1 cellular context compared by ENCODE assay signal in the genomic region with DNA sequence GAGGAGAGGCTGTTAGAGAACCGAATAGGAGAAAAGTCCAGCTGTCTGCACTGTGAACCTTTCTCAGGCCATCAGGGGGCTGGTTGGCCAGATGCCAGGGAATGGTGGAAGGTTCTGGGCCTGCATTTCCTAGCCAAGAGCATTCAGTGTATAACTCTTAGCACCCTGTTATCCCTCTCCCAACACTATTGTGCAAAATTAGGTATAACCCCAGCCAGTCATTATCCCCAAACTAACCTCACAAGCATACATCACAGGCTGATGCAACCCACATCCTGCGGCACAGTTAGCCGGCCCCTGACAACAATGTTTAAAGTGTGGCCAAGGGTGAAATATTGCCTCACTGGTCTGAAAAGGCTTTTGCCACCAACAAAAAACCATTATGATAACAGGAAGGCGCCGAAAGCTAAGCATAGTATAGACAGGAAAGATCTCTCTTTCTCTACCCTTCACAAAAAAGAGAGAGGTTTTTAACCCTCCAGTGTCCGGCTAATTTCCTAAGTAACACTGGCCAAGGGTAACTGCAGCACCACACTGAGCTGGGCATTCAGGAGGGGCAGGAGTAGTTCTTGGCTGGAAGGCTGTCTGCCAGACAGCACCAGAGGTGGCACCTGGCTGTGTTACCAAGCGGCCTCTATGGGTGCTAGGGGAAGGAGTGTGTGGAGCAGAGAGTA.
TF ChIP-seq lines count a peak whose summit lies in the region.

No MANE protein-coding gene starts in this region.

TF ChIP-seq in HepG2, 621 proteins besides CTCF, POLR2A, EP300 and RAD21 (continued from another document and continues in another):
- TF ChIP-seq, protein P1, sequence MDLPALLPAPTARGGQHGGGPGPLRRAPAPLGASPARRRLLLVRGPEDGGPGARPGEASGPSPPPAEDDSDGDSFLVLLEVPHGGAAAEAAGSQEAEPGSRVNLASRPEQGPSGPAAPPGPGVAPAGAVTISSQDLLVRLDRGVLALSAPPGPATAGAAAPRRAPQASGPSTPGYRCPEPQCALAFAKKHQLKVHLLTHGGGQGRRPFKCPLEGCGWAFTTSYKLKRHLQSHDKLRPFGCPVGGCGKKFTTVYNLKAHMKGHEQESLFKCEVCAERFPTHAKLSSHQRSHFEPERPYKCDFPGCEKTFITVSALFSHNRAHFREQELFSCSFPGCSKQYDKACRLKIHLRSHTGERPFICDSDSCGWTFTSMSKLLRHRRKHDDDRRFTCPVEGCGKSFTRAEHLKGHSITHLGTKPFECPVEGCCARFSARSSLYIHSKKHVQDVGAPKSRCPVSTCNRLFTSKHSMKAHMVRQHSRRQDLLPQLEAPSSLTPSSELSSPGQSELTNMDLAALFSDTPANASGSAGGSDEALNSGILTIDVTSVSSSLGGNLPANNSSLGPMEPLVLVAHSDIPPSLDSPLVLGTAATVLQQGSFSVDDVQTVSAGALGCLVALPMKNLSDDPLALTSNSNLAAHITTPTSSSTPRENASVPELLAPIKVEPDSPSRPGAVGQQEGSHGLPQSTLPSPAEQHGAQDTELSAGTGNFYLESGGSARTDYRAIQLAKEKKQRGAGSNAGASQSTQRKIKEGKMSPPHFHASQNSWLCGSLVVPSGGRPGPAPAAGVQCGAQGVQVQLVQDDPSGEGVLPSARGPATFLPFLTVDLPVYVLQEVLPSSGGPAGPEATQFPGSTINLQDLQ (CRISPR knock-in tag; IDR thresholded peaks at IDR 0.05) = no peak
- TF ChIP-seq NRL (CRISPR knock-in tag; IDR thresholded peaks at IDR 0.05; ENCODE audit: borderline replicate concordance) (no peak), ZNF550 (CRISPR knock-in tag; IDR thresholded peaks at IDR 0.05; ENCODE audit: borderline replicate concordance) (no peak), U2AF1 (optimal IDR thresholded peaks at IDR 0.05; ENCODE audit: low read depth, low read length) (no peak), ZNF124 (CRISPR knock-in tag; IDR thresholded peaks at IDR 0.05) (0 out of 2 replicates have a peak, but pooled peaks have one; percentile 43), SP2 (CRISPR knock-in tag; IDR thresholded peaks at IDR 0.05) (no peak), SMAD1 (CRISPR knock-in tag; IDR thresholded peaks at IDR 0.05; ENCODE audit: borderline replicate concordance, low read depth) (no peak), ZNF143 (CRISPR knock-in tag; IDR thresholded peaks at IDR 0.05) (no peak), ZNF253 (CRISPR knock-in tag; IDR thresholded peaks at IDR 0.05; ENCODE audit: borderline replicate concordance) (no peak), ZNF510 (CRISPR knock-in tag; IDR thresholded peaks at IDR 0.05; ENCODE audit: low read depth) (no peak), ZNF557 (CRISPR knock-in tag; IDR thresholded peaks at IDR 0.05) (peak; percentile 88), ZBTB8A (CRISPR knock-in tag; IDR thresholded peaks at IDR 0.05; ENCODE audit: borderline replicate concordance, low read depth) (no peak), DNMT1 (CRISPR knock-in tag; IDR thresholded peaks at IDR 0.05) (no peak), ZNF546 (CRISPR knock-in tag; conservative IDR thresholded peaks at IDR 0.05) (no peak; the same call in 1 of the 2 replicates), ZEB1 (IDR thresholded peaks at IDR 0.05; ENCODE audit: insufficient replicate concordance, low read depth) (peak; percentile 60), PATZ1 (CRISPR knock-in tag; IDR thresholded peaks at IDR 0.05) (peak; percentile 29; the same call in 1 of the 2 replicates), ZNF460 (CRISPR knock-in tag; IDR thresholded peaks at IDR 0.05; ENCODE audit: borderline replicate concordance) (no peak; the same call in 1 of the 2 replicates), HNF4G (IDR thresholded peaks at IDR 0.05; ENCODE audit: borderline replicate concordance, low read depth, low read length) (no peak; the same call in 1 of the 2 replicates), HNF4G (CRISPR knock-in tag; IDR thresholded peaks at IDR 0.05; ENCODE audit: borderline replicate concordance, low read depth) (peak; percentile 51; the same call in 1 of the 2 replicates), XBP1 (CRISPR knock-in tag; IDR thresholded peaks at IDR 0.05) (no peak), HOXA3 (CRISPR knock-in tag; IDR thresholded peaks at IDR 0.05) (peak; percentile 84), SP140L (CRISPR knock-in tag; IDR thresholded peaks at IDR 0.05; ENCODE audit: borderline replicate concordance) (no peak), MIXL1 (CRISPR knock-in tag; IDR thresholded peaks at IDR 0.05) (peak; percentile 86), ZNF17 (CRISPR knock-in tag; IDR thresholded peaks at IDR 0.05) (no peak), MXI1 (IDR thresholded peaks at IDR 0.05; ENCODE audit: borderline replicate concordance, low read depth, low read length) (no peak), ZNF329 (CRISPR knock-in tag; IDR thresholded peaks at IDR 0.05; ENCODE audit: low read depth) (no peak), KLF12 (CRISPR knock-in tag; IDR thresholded peaks at IDR 0.05; ENCODE audit: borderline replicate concordance) (no peak), NPAS2 (CRISPR knock-in tag; IDR thresholded peaks at IDR 0.05; ENCODE audit: borderline replicate concordance) (no peak), ZNF543 (CRISPR knock-in tag; IDR thresholded peaks at IDR 0.05) (peak; percentile 76; the same call in 1 of the 2 replicates), PHF20 (CRISPR knock-in tag; IDR thresholded peaks at IDR 0.05) (peak; percentile 52), SP1 (IDR thresholded peaks at IDR 0.05) (no peak), SP1 (CRISPR knock-in tag; IDR thresholded peaks at IDR 0.05) (no peak), PHF8 (CRISPR knock-in tag; IDR thresholded peaks at IDR 0.05) (peak; percentile 24; the same call in 1 of the 2 replicates), KMT2B (CRISPR knock-in tag; IDR thresholded peaks at IDR 0.05) (no peak; the same call in 1 of the 2 replicates), ZNF574 (CRISPR knock-in tag; IDR thresholded peaks at IDR 0.05) (peak; percentile 67), CHD2 (IDR thresholded peaks at IDR 0.05; ENCODE audit: low read depth, low read length) (no peak)
- TF ChIP-seq, protein P2, sequence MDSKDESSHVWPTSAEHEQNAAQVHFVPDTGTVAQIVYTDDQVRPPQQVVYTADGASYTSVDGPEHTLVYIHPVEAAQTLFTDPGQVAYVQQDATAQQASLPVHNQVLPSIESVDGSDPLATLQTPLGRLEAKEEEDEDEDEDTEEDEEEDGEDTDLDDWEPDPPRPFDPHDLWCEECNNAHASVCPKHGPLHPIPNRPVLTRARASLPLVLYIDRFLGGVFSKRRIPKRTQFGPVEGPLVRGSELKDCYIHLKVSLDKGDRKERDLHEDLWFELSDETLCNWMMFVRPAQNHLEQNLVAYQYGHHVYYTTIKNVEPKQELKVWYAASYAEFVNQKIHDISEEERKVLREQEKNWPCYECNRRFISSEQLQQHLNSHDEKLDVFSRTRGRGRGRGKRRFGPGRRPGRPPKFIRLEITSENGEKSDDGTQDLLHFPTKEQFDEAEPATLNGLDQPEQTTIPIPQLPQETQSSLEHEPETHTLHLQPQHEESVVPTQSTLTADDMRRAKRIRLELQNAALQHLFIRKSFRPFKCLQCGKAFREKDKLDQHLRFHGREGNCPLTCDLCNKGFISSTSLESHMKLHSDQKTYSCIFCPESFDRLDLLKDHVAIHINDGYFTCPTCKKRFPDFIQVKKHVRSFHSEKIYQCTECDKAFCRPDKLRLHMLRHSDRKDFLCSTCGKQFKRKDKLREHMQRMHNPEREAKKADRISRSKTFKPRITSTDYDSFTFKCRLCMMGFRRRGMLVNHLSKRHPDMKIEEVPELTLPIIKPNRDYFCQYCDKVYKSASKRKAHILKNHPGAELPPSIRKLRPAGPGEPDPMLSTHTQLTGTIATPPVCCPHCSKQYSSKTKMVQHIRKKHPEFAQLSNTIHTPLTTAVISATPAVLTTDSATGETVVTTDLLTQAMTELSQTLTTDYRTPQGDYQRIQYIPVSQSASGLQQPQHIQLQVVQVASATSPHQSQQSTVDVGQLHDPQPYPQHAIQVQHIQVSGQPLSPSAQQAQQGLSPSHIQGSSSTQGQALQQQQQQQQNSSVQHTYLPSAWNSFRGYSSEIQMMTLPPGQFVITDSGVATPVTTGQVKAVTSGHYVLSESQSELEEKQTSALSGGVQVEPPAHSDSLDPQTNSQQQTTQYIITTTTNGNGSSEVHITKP (CRISPR knock-in tag; IDR thresholded peaks at IDR 0.05; ENCODE audit: low read depth) = no peak
- TF ChIP-seq, protein P3, sequence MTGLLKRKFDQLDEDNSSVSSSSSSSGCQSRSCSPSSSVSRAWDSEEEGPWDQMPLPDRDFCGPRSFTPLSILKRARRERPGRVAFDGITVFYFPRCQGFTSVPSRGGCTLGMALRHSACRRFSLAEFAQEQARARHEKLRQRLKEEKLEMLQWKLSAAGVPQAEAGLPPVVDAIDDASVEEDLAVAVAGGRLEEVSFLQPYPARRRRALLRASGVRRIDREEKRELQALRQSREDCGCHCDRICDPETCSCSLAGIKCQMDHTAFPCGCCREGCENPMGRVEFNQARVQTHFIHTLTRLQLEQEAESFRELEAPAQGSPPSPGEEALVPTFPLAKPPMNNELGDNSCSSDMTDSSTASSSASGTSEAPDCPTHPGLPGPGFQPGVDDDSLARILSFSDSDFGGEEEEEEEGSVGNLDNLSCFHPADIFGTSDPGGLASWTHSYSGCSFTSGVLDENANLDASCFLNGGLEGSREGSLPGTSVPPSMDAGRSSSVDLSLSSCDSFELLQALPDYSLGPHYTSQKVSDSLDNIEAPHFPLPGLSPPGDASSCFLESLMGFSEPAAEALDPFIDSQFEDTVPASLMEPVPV (CRISPR knock-in tag; IDR thresholded peaks at IDR 0.05) = no peak
- TF ChIP-seq, protein P4, sequence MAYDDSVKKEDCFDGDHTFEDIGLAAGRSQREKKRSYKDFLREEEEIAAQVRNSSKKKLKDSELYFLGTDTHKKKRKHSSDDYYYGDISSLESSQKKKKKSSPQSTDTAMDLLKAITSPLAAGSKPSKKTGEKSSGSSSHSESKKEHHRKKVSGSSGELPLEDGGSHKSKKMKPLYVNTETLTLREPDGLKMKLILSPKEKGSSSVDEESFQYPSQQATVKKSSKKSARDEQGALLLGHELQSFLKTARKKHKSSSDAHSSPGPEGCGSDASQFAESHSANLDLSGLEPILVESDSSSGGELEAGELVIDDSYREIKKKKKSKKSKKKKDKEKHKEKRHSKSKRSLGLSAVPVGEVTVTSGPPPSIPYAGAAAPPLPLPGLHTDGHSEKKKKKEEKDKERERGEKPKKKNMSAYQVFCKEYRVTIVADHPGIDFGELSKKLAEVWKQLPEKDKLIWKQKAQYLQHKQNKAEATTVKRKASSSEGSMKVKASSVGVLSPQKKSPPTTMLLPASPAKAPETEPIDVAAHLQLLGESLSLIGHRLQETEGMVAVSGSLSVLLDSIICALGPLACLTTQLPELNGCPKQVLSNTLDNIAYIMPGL (CRISPR knock-in tag; IDR thresholded peaks at IDR 0.05; ENCODE audit: borderline replicate concordance in 1 of 2, low read depth in 1 of 2) = peak in 1 of 2 experiments; percentile 44; a peak in 2 of 4 replicates
- TF ChIP-seq, protein P5, sequence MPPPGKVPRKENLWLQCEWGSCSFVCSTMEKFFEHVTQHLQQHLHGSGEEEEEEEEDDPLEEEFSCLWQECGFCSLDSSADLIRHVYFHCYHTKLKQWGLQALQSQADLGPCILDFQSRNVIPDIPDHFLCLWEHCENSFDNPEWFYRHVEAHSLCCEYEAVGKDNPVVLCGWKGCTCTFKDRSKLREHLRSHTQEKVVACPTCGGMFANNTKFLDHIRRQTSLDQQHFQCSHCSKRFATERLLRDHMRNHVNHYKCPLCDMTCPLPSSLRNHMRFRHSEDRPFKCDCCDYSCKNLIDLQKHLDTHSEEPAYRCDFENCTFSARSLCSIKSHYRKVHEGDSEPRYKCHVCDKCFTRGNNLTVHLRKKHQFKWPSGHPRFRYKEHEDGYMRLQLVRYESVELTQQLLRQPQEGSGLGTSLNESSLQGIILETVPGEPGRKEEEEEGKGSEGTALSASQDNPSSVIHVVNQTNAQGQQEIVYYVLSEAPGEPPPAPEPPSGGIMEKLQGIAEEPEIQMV (CRISPR knock-in tag; IDR thresholded peaks at IDR 0.05; ENCODE audit: low read depth) = peak; percentile 60; the same call in 1 of the 2 replicates
- TF ChIP-seq, protein P6, sequence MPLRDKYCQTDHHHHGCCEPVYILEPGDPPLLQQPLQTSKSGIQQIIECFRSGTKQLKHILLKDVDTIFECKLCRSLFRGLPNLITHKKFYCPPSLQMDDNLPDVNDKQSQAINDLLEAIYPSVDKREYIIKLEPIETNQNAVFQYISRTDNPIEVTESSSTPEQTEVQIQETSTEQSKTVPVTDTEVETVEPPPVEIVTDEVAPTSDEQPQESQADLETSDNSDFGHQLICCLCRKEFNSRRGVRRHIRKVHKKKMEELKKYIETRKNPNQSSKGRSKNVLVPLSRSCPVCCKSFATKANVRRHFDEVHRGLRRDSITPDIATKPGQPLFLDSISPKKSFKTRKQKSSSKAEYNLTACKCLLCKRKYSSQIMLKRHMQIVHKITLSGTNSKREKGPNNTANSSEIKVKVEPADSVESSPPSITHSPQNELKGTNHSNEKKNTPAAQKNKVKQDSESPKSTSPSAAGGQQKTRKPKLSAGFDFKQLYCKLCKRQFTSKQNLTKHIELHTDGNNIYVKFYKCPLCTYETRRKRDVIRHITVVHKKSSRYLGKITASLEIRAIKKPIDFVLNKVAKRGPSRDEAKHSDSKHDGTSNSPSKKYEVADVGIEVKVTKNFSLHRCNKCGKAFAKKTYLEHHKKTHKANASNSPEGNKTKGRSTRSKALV (CRISPR knock-in tag; IDR thresholded peaks at IDR 0.05) = peak; percentile 51; the same call in 1 of the 2 replicates
